ENCODE assay signal across 8 cellular contexts in genomic region chr11:16881074-16881709, GRCh38.
DNase-seq lines count a peak whose midpoint lies in the region; ATAC-seq, FAIRE-seq and TF ChIP-seq lines count a peak whose summit lies in the region.

No MANE protein-coding gene starts in this region.

- H3K27me3 ChIP-seq in bronchial epithelial cell (ENCODE audit: control insufficient read depth, insufficient read depth, low read length) = no peaks in the 10 kb centered on the region

- TF ChIP-seq EP300 in Ishikawa (IDR thresholded peaks at IDR 0.05; ENCODE audit: borderline replicate concordance) = no peak

- peak; percentile 57 for DNase-seq in G401 (ENCODE audit: low spot score)
- DNase-seq in bronchial epithelial cell (ENCODE audit: low read depth) = peak; percentile 83
- DNase-seq in lung microvascular endothelial cell (ENCODE audit: low read depth in 2 of 2) = peak; percentile 45 to 66
- DNase-seq in stimulated activated CD4-positive, alpha-beta T cell treated with anti-CD3 and anti-CD28 coated beads, Interleukin-12 subunit alpha, Interleukin-12 subunit beta, amount 100 ng/mL, for 4 hours = no peak
- no peak for DNase-seq in DMS153 (lab: John Stamatoyannopoulos, UW)
- DNase-seq in GM10248 (ENCODE audit: extremely low spot score) = no peak

- no peak overlapping the region for H3K4me3 ChIP-seq in bronchial epithelial cell (ENCODE audit: low read depth, low read length)

- in situ Hi-C loops in G401 (cut with HindIII; ENCODE audit: low sequenced_read_pairs) = no loop called here

- TF ChIP-seq RAD21 in Ishikawa (IDR thresholded peaks at IDR 0.05; ENCODE audit: low read depth) = peak; percentile 59

- H3K36me3 ChIP-seq in bronchial epithelial cell (ENCODE audit: control insufficient read depth, insufficient read depth, low read length) = no peaks in the 10 kb centered on the region

- CTCF ChIA-PET in GM10248 (lab: Yijun Ruan, JAX) = interaction anchor here (0.9 to 1.6 kb wide), 7 partner anchors 10 to 65 kb away, joined by 3 to 4 read pairs (median 3); no protein-coding TSS in a partner anchor

- peak; percentile 95 for FAIRE-seq in bronchial epithelial cell (lab: Jason Lieb, UNC)

- POLR2A ChIA-PET in GM10248 (lab: Yijun Ruan, JAX) = no interaction called here

- ATAC-seq in GM21447 (IDR thresholded peaks at IDR 0.05; ENCODE audit: unreplicated experiment) = no peak

- TF ChIP-seq CTCF in bronchial epithelial cell (IDR thresholded peaks at IDR 0.05; ENCODE audit: insufficient read depth, low read length, severe bottlenecking) (peak; percentile 61), GM10248 (IDR thresholded peaks at IDR 0.05; ENCODE audit: control extremely low read depth, extremely low read depth, low read depth, missing control alignments) (no peak)

TF ChIP-seq in Ishikawa, 13 proteins besides CTCF, POLR2A, EP300 and RAD21:
- TF ChIP-seq TCF12 (IDR thresholded peaks at IDR 0.05; ENCODE audit: low read depth) (no peak), FOXM1 (IDR thresholded peaks at IDR 0.05; ENCODE audit: borderline replicate concordance, low read depth) (no peak), EGR1 (IDR thresholded peaks at IDR 0.05) (no peak), USF1 (IDR thresholded peaks at IDR 0.05) (no peak), CEBPB (IDR thresholded peaks at IDR 0.05) (no peak), MAX (IDR thresholded peaks at IDR 0.05) (no peak), TAF1 (IDR thresholded peaks at IDR 0.05; ENCODE audit: low read depth) (no peak), CREB1 (IDR thresholded peaks at IDR 0.05; ENCODE audit: low read depth) (no peak), REST (IDR thresholded peaks at IDR 0.05; ENCODE audit: low read depth) (no peak), ZBTB7A (IDR thresholded peaks at IDR 0.05; ENCODE audit: low read depth) (no peak), NFIC (IDR thresholded peaks at IDR 0.05) (no peak), YY1 (IDR thresholded peaks at IDR 0.05; ENCODE audit: low read depth) (no peak), TEAD4 (IDR thresholded peaks at IDR 0.05) (no peak)
TF ChIP-seq in Ishikawa: peak in this region for 0.

Comparison
In these comparisons a context has a peak if more than half of its experiments do, and no peak if none do; other contexts are left out.
1. DNase-seq: peak in G401 (single experiment), bronchial epithelial cell (single experiment) and lung microvascular endothelial cell (2 of 2); none in stimulated activated CD4-positive, alpha-beta T cell treated with anti-CD3 and anti-CD28 coated beads, Interleukin-12 subunit alpha, Interleukin-12 subunit beta, amount 100 ng/mL, for 4 hours (single experiment), DMS153 (single experiment) and GM10248 (single experiment).